1 cellular context compared by ENCODE assay signal in genomic region chr17:81511550-81511799, GRCh38.
TF ChIP-seq lines count a peak whose summit lies in the region.

No MANE protein-coding gene starts in this region.

TF ChIP-seq in H1, 55 proteins besides CTCF, POLR2A, EP300 and RAD21:
- peak; percentile 11 for TF ChIP-seq SIRT6 (IDR thresholded peaks at IDR 0.05; ENCODE audit: low read length)
- TF ChIP-seq SP2 (IDR thresholded peaks at IDR 0.05; ENCODE audit: low read length), result no peak
- TF ChIP-seq TAF7 (optimal IDR thresholded peaks at IDR 0.05; ENCODE audit: borderline replicate concordance, low read depth, low read length), result peak; percentile 13
- no peak for TF ChIP-seq SP1 (IDR thresholded peaks at IDR 0.05; ENCODE audit: low read depth, low read length)
- TF ChIP-seq PHF8 (conservative IDR thresholded peaks at IDR 0.05; ENCODE audit: low read depth, low read length), result 0 out of 2 replicates have a peak, but pooled peaks have one; percentile 18
- no peak for TF ChIP-seq SAP30 (IDR thresholded peaks at IDR 0.05; ENCODE audit: insufficient read depth, insufficient replicate concordance, low read length)
- TF ChIP-seq ZNF274 (IDR thresholded peaks at IDR 0.05; ENCODE audit: borderline replicate concordance, extremely low read depth, low read length), result no peak
